Comparison of ENCODE assay signal across 19 cellular contexts in the genomic region with DNA sequence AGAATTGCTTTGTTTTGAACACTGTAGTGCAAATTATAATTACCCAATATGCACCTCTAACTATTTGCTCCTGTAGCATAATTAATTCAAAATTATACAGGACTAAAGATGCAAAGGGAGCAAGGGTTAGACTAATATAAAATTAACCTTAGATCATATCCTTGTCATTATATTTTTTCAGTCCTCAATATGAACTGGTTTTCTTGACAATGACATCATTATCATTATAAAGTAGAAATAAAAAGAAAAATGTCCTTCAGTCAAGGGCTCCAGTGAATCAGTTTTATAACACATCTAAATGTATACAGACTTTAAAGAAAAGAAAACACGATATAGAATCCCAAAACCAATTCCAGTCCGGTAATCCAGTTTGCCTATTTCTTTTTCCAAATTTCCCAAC.
"Had no signal": no experiment of that assay in that cellular context is flagged by ENCODE, and none has a peak within 500 bp of the region (broad histone marks: within the 10 kb centered on the region; RNA-seq: fewer than 3 reads in every experiment).

No MANE protein-coding gene starts in this region.

- H3K4me3 Mint-ChIP-seq: activated CD4-positive, alpha-beta memory T cell treated with anti-CD3 and anti-CD28 coated beads for 36 hours; activated CD4-positive, alpha-beta T cell treated with anti-CD3 and anti-CD28 coated beads, Interleukin-2, amount 10 ng/mL, durations not matched to agents 7 days and 5 days; activated naive CD4-positive, alpha-beta T cell treated with anti-CD3 and anti-CD28 coated beads for 36 hours; activated T-cell treated with anti-CD3 and anti-CD28 coated beads, Interleukin-2, amount 50 U/mL, for 4 hours; T-cell had no signal

- H3K27me3 Mint-ChIP-seq: activated CD4-positive, alpha-beta memory T cell treated with anti-CD3 and anti-CD28 coated beads for 36 hours; activated CD4-positive, alpha-beta T cell treated with anti-CD3 and anti-CD28 coated beads, Interleukin-2, amount 10 ng/mL, durations not matched to agents 7 days and 5 days; activated naive CD8-positive, alpha-beta T cell; activated T-helper 17 cell treated with anti-CD3 and anti-CD28 coated beads, Interleukin-2, amount 50 U/mL, for 72 hours; T-cell had no signal

- ATAC-seq: activated T-cell treated with anti-CD3 and anti-CD28 coated beads, Interleukin-2, amount 50 U/mL, for 4 hours; Right ventricle myocardium inferior; T-cell had no signal

- DNase-seq: activated CD4-positive, alpha-beta memory T cell treated with anti-CD3 and anti-CD28 coated beads for 36 hours; activated CD4-positive, alpha-beta T cell treated with anti-CD3 and anti-CD28 coated beads, Interleukin-2, amount 10 ng/mL, durations not matched to agents 7 days and 5 days; activated CD4-positive, CD25-positive, alpha-beta regulatory T cell; activated CD8-positive, alpha-beta memory T cell treated with anti-CD3 and anti-CD28 coated beads for 24 hours; activated gamma-delta T cell; activated naive CD4-positive, alpha-beta T cell treated with anti-CD3 and anti-CD28 coated beads for 36 hours; activated T-cell treated with anti-CD3 and anti-CD28 coated beads, Interleukin-2, amount 50 U/mL, for 4 hours; cerebellar nuclear complex; NCI-H1048; NCI-H1930; NCI-H2171 treated with DMSO at 0.1 percent for 48 hours; NCI-H526; T-cell; T-helper 2 cell; T1000 had no signal

- H3K9me3 Mint-ChIP-seq: activated CD4-positive, alpha-beta memory T cell treated with anti-CD3 and anti-CD28 coated beads for 36 hours; activated T-cell treated with anti-CD3 and anti-CD28 coated beads, Interleukin-2, amount 50 U/mL, for 4 hours; activated T-helper 17 cell treated with anti-CD3 and anti-CD28 coated beads, Interleukin-2, amount 50 U/mL, for 72 hours; T-cell had no signal

- H3K27ac Mint-ChIP-seq: activated CD4-positive, alpha-beta T cell treated with anti-CD3 and anti-CD28 coated beads, Interleukin-2, amount 10 ng/mL, durations not matched to agents 7 days and 5 days; T-cell had no signal

- H3K27ac ChIP-seq: SK-N-MC had no signal

- H3K4me3 ChIP-seq: SK-N-MC had no signal
